Comparison of ENCODE assay signal across 1 cellular context in genomic region chr4:1757836-1758235, GRCh38.
TF ChIP-seq lines count a peak whose summit lies in the region.

No MANE protein-coding gene starts in this region.

TF ChIP-seq in H1, 55 proteins besides CTCF, POLR2A, EP300 and RAD21:
- TF ChIP-seq KDM5A (IDR thresholded peaks at IDR 0.05; ENCODE audit: low read length) (no peak), KDM4A (IDR thresholded peaks at IDR 0.05; ENCODE audit: low read depth, low read length, severe bottlenecking) (no peak), POLR2AphosphoS5 (IDR thresholded peaks at IDR 0.05; ENCODE audit: low read depth, low read length) (no peak), CBX8 (IDR thresholded peaks at IDR 0.05; ENCODE audit: borderline replicate concordance, low read depth, low read length) (no peak), ZNF274 (IDR thresholded peaks at IDR 0.05; ENCODE audit: borderline replicate concordance, extremely low read depth, low read length) (no peak), EZH2 (IDR thresholded peaks at IDR 0.05; ENCODE audit: low read depth, low read length, severe bottlenecking) (no peak), MAFK (IDR thresholded peaks at IDR 0.05; ENCODE audit: low read depth, low read length) (no peak), HDAC6 (IDR thresholded peaks at IDR 0.05; ENCODE audit: low read depth, low read length) (no peak), CTBP2 (IDR thresholded peaks at IDR 0.05; ENCODE audit: borderline replicate concordance, insufficient read depth, insufficient read length, low read length) (no peak), RBBP5 (IDR thresholded peaks at IDR 0.05; ENCODE audit: borderline replicate concordance, low read depth, low read length) (no peak)
